28 cellular contexts compared by ENCODE assay signal in the genomic region with DNA sequence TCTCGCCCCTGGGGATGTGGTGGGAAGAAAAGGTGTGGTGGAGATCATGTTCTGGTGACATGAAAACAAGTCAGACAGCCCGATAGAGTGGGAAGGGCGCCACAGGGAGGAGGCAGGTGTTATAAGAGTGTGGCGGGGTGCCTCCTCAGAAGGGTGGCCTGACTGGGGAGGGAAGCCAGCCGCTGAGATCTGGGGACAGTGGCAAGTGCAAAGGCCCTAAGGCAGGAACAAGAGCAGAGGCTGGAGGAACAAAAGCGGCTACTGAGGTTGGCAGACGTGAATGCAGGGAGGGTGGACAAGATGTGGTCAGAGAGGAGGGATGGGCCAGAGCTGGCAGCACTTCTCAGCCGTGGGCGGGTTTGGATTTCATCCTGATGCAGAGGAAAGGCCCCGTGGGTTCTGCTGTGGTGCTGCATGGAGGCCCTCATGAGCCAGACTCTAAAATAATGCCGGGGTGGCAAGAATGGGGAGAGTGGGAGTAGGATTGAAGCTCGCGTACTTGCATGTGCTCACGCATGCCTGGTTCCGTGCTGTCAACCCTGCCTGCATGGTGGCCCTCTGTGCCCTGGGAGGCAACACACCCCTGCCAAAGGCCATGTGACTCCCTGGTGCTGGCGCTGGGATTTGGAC.
DNase-seq lines count a peak whose midpoint lies in the region; ATAC-seq and TF ChIP-seq lines count a peak whose summit lies in the region.
"Had no signal": no experiment of that assay in that cellular context is flagged by ENCODE, and none has a peak within 500 bp of the region (broad histone marks: within the 10 kb centered on the region; RNA-seq: fewer than 3 reads in every experiment).

No MANE protein-coding gene starts in this region.

- H3K4me3 ChIP-seq in GM23338: no peak overlapping the region
- H3K4me3 ChIP-seq in neuronal stem cell (ENCODE audit: low read length in 2 of 2): no peak overlapping the region
- H3K4me3 ChIP-seq: GM12878, psoas muscle, sigmoid colon, tibial artery had no signal

- no peak overlapping the region for H2BK5ac ChIP-seq in neuronal stem cell (ENCODE audit: low read length)

- no peak for DNase-seq in activated CD4-positive, alpha-beta T cell treated with anti-CD3 and anti-CD28 coated beads, Interleukin-2, amount 10 ng/mL, durations not matched to agents 7 days and 5 days
- DNase-seq in activated CD4-positive, alpha-beta T cell treated with anti-CD3 and anti-CD28 coated beads, Interleukin-2, amount 50 U/mL, for 48 hours: no peak
- DNase-seq in GM23338 (ENCODE audit: low spot score): no peak
- peak; percentile 56 for DNase-seq in NCI-H510A treated with DMSO at 0.1 percent for 48 hours (lab: John Stamatoyannopoulos, UW)
- DNase-seq in neuronal stem cell (ENCODE audit: low spot score): no peak
- DNase-seq in RWPE1 (ENCODE audit: low spot score): no peak
- DNase-seq: activated CD4-positive, alpha-beta T cell treated with anti-CD3 and anti-CD28 coated beads for 48 hours; activated gamma-delta T cell treated with Interleukin-2 at 50 U/mL for 16 hours; activated T-cell treated with anti-CD3 and anti-CD28 coated beads, Interleukin-2, amount 50 U/mL, for 4 hours; amniotic stem cell; CD8-positive, alpha-beta T cell; GOT3; kidney; NCI-H1048; NCI-H1694; psoas muscle; sigmoid colon; stimulated activated CD4-positive, alpha-beta T cell treated with anti-CD3 and anti-CD28 coated beads, Interleukin-12 subunit alpha, Interleukin-12 subunit beta, amount 100 ng/mL, for 4 hours; stimulated activated CD4-positive, alpha-beta T cell treated with anti-CD3 and anti-CD28 coated beads, Interleukin-2, amount 100 ng/mL, for 48 hours; T1000; WERI-Rb-1 had no signal

- POLR2A ChIA-PET in activated CD4-positive, alpha-beta T cell treated with anti-CD3 and anti-CD28 coated beads, Interleukin-2, amount 10 ng/mL, durations not matched to agents 7 days and 5 days (lab: Charles Lee): no interaction called here
- POLR2A ChIA-PET in RWPE1 (lab: Yijun Ruan, JAX; ENCODE audit: low non-redundant PET): no interaction called here

- no peak overlapping the region for H3K27ac ChIP-seq in GM23338 (ENCODE audit: low read depth)
- no peak overlapping the region for H3K27ac ChIP-seq in neuronal stem cell (replicated peaks; ENCODE audit: low read length)
- no peak overlapping the region for H3K27ac ChIP-seq in RWPE1
- H3K27ac ChIP-seq: psoas muscle, sigmoid colon, tibial artery, WERI-Rb-1 had no signal

- H3K14ac ChIP-seq in neuronal stem cell (ENCODE audit: low read length): no peak overlapping the region

- no peaks in the 10 kb centered on the region for H3K9me2 ChIP-seq in GM23338 (ENCODE audit: insufficient read depth)

- H4K8ac ChIP-seq in neuronal stem cell (ENCODE audit: low read depth, low read length): no peak overlapping the region

- ATAC-seq in GM23338: no peak
- ATAC-seq in HG03460 (IDR thresholded peaks at IDR 0.05; ENCODE audit: unreplicated experiment): no peak
- no peak for ATAC-seq in HG03457 (IDR thresholded peaks at IDR 0.05; ENCODE audit: unreplicated experiment)
- ATAC-seq: activated T-cell treated with anti-CD3 and anti-CD28 coated beads, Interleukin-2, amount 50 U/mL, for 4 hours; CD8-positive, alpha-beta T cell; esophagus mucosa; GM12878; psoas muscle had no signal

- no peak overlapping the region for H3K4ac ChIP-seq in neuronal stem cell (ENCODE audit: low read length)

- no peaks in the 10 kb centered on the region for H3K36me3 ChIP-seq in GM23338 (ENCODE audit: insufficient read depth)
- peaks cover 0 to 14% of the 10 kb centered on the region in 2 donors for H3K36me3 ChIP-seq in neuronal stem cell (replicated peaks in 1 of 2; ENCODE audit: control insufficient read depth in 2 of 2, insufficient read depth in 2 of 2, low read length in 2 of 2)
- H3K36me3 ChIP-seq: WERI-Rb-1 had no signal

- H3K27me3 Mint-ChIP-seq in activated CD4-positive, alpha-beta T cell treated with anti-CD3 and anti-CD28 coated beads, Interleukin-2, amount 10 ng/mL, durations not matched to agents 7 days and 5 days: no peaks in the 10 kb centered on the region
- H3K27me3 Mint-ChIP-seq in GM23338 (ENCODE audit: insufficient read depth, low read depth, poor library complexity): peaks cover 6% of the 10 kb centered on the region
- H3K27me3 Mint-ChIP-seq: B cell, brain had no signal

- no peak overlapping the region for H2BK120ac ChIP-seq in neuronal stem cell (ENCODE audit: low read depth, low read length)

- H3K27ac Mint-ChIP-seq in activated CD4-positive, alpha-beta T cell treated with anti-CD3 and anti-CD28 coated beads, Interleukin-2, amount 10 ng/mL, durations not matched to agents 7 days and 5 days: peak overlapping the region; percentile 42
- peak overlapping the region; percentile 52 for H3K27ac Mint-ChIP-seq in GM23338
- H3K27ac Mint-ChIP-seq: B cell; CD8-positive, alpha-beta T cell had no signal

- H3K9me3 ChIP-seq in neuronal stem cell (replicated peaks in 1 of 2; ENCODE audit: control insufficient read depth in 2 of 2, insufficient read depth in 1 of 2, low read depth in 1 of 2, low read length in 2 of 2): no peaks in the 10 kb centered on the region
- H3K9me3 ChIP-seq: psoas muscle, sigmoid colon, tibial artery had no signal

- no peak overlapping the region for H2AK5ac ChIP-seq in neuronal stem cell (ENCODE audit: low read depth, low read length)

- TF ChIP-seq CTCF in GM23338 (conservative IDR thresholded peaks at IDR 0.05; ENCODE audit: low read depth in 2 of 2) (no peak), RWPE1 (conservative IDR thresholded peaks at IDR 0.05; ENCODE audit: low read depth) (no peak)

- no peak overlapping the region for H2AFZ ChIP-seq in GM23338
- no peak overlapping the region for H2AFZ ChIP-seq in neuronal stem cell (ENCODE audit: low read length)

- no peaks in the 10 kb centered on the region for H3F3A ChIP-seq in GM23338 (replicated peaks; ENCODE audit: low read depth)

- no peak overlapping the region for H2BK12ac ChIP-seq in neuronal stem cell (ENCODE audit: low read length)

- H3K18ac ChIP-seq in neuronal stem cell (ENCODE audit: low read length): no peak overlapping the region

- H3K27me3 ChIP-seq in GM23338 (ENCODE audit: insufficient read depth) (no peaks in the 10 kb centered on the region), neuronal stem cell (ENCODE audit: control insufficient read depth in 3 of 3, insufficient read depth in 3 of 3, low read depth in 1 of 3, low read length in 3 of 3) (no peaks in the 10 kb centered on the region)
- H3K27me3 ChIP-seq: sigmoid colon, tibial artery had no signal

- H3K9ac ChIP-seq in neuronal stem cell (ENCODE audit: low read depth, low read length, poor library complexity): no peak overlapping the region

- H3K4me2 ChIP-seq in GM23338 (no peak overlapping the region), neuronal stem cell (ENCODE audit: insufficient read depth, low read length, poor library complexity, severe bottlenecking) (no peak overlapping the region)

- no peak overlapping the region for H2BK15ac ChIP-seq in neuronal stem cell (ENCODE audit: low read length)

- H3K79me1 ChIP-seq in neuronal stem cell (ENCODE audit: low read depth, low read length): no peaks in the 10 kb centered on the region

- H3K4me1 Mint-ChIP-seq in activated CD4-positive, alpha-beta T cell treated with anti-CD3 and anti-CD28 coated beads, Interleukin-2, amount 10 ng/mL, durations not matched to agents 7 days and 5 days: peaks cover 59% of the 10 kb centered on the region
- H3K4me1 Mint-ChIP-seq in GM23338: peaks cover 22% of the 10 kb centered on the region

- H3K4me1 ChIP-seq in GM23338 (ENCODE audit: insufficient read depth) (no peaks in the 10 kb centered on the region; the same call in 1 of the 2 replicates), neuronal stem cell (ENCODE audit: control insufficient read depth in 2 of 2, insufficient read depth in 1 of 2, low read depth in 1 of 2, low read length in 2 of 2) (peaks cover 0 to 5% of the 10 kb centered on the region in 2 donors)
- H3K4me1 ChIP-seq: sigmoid colon, tibial artery had no signal

- no peak overlapping the region for H4K91ac ChIP-seq in neuronal stem cell (ENCODE audit: low read depth, low read length, poor library complexity)

- no CpG with 5 or more reads among the region's 16 CpGs for WGBS in neuronal stem cell (ENCODE audit: extremely low coverage in 2 of 2, insufficient read length in 2 of 2, insufficient replicate concordance in 1 of 2), 2 donors

- H3K4me3 Mint-ChIP-seq in activated CD4-positive, alpha-beta T cell treated with anti-CD3 and anti-CD28 coated beads, Interleukin-2, amount 10 ng/mL, durations not matched to agents 7 days and 5 days: no peak overlapping the region
- H3K4me3 Mint-ChIP-seq in GM23338: no peak overlapping the region
- H3K4me3 Mint-ChIP-seq: activated T-cell treated with anti-CD3 and anti-CD28 coated beads, Interleukin-2, amount 50 U/mL, for 4 hours; B cell; brain; CD8-positive, alpha-beta T cell had no signal

- peak overlapping the region; percentile 0 for H3K23ac ChIP-seq in neuronal stem cell (ENCODE audit: low read depth, low read length, poor library complexity)

- no peaks in the 10 kb centered on the region for H4K20me1 ChIP-seq in GM23338 (replicated peaks; ENCODE audit: insufficient read depth)

- H3K9me3 Mint-ChIP-seq in activated CD4-positive, alpha-beta T cell treated with anti-CD3 and anti-CD28 coated beads, Interleukin-2, amount 10 ng/mL, durations not matched to agents 7 days and 5 days: no peaks in the 10 kb centered on the region
- H3K9me3 Mint-ChIP-seq in GM23338: no peaks in the 10 kb centered on the region
- H3K9me3 Mint-ChIP-seq: activated T-cell treated with anti-CD3 and anti-CD28 coated beads, Interleukin-2, amount 50 U/mL, for 4 hours; brain; CD8-positive, alpha-beta T cell had no signal

- CTCF ChIA-PET in activated CD4-positive, alpha-beta T cell treated with anti-CD3 and anti-CD28 coated beads, Interleukin-2, amount 10 ng/mL, durations not matched to agents 7 days and 5 days (lab: Charles Lee): no interaction called here
- CTCF ChIA-PET in RWPE1 (lab: Yijun Ruan, JAX): interaction anchor here (1.2 kb wide), 1 partner anchor 17 kb away, joined by 6 read pairs; no protein-coding TSS in a partner anchor

- H3K36me3 Mint-ChIP-seq in activated CD4-positive, alpha-beta T cell treated with anti-CD3 and anti-CD28 coated beads, Interleukin-2, amount 10 ng/mL, durations not matched to agents 7 days and 5 days (ENCODE audit: low read depth): peaks cover 2% of the 10 kb centered on the region
- no peaks in the 10 kb centered on the region for H3K36me3 Mint-ChIP-seq in GM23338 (ENCODE audit: low read depth)

- no peaks in the 10 kb centered on the region for H3K79me2 ChIP-seq in GM23338 (replicated peaks; ENCODE audit: insufficient read depth)

TF ChIP-seq in GM23338, 12 proteins besides CTCF, POLR2A, EP300 and RAD21 (continues in another document):
- TF ChIP-seq ZNF114 (CRISPR knock-in tag; IDR thresholded peaks at IDR 0.05) (no peak), POLR2AphosphoS5 (IDR thresholded peaks at IDR 0.05; ENCODE audit: low read depth) (no peak), ZNF331 (CRISPR knock-in tag; IDR thresholded peaks at IDR 0.05; ENCODE audit: low read depth) (no peak), STAT1 (IDR thresholded peaks at IDR 0.05; ENCODE audit: unreplicated experiment) (no peak)
